Comparison of ENCODE assay signal across 18 cellular contexts in genomic region chr5:19880859-19881436, GRCh38.
DNase-seq lines count a peak whose midpoint lies in the region; ATAC-seq, FAIRE-seq and TF ChIP-seq lines count a peak whose summit lies in the region.
"Had no signal": no experiment of that assay in that cellular context is flagged by ENCODE, and none has a peak within 500 bp of the region (broad histone marks: within the 10 kb centered on the region; RNA-seq: fewer than 3 reads in every experiment).

No MANE protein-coding gene starts in this region.

- H3K27ac ChIP-seq in A549 (no peak overlapping the region), HUES64 (ENCODE audit: low read depth, low read length) (peak overlapping the region; percentile 63; the same call in 1 of the 2 replicates), endodermal cell (ENCODE audit: low read depth, low read length) (no peak overlapping the region), MM.1S (ENCODE audit: low read length) (no peak overlapping the region)
- no peak overlapping the region for H3K27ac ChIP-seq in CD4-positive, alpha-beta T cell (ENCODE audit: low read depth, low read length)
- H3K27ac ChIP-seq: gastrocnemius medialis, RWPE1, spleen had no signal

- no peaks in the 10 kb centered on the region for H3K4me1 ChIP-seq in A549
- H3K4me1 ChIP-seq in HUES64 (ENCODE audit: insufficient read depth, low read length), result peaks cover 62% of the 10 kb centered on the region
- H3K4me1 ChIP-seq in endodermal cell (ENCODE audit: control insufficient read depth, insufficient read depth, low read length), result peaks cover 6% of the 10 kb centered on the region
- H3K4me1 ChIP-seq in MM.1S (ENCODE audit: low read length), result no peaks in the 10 kb centered on the region
- H3K4me1 ChIP-seq: gastrocnemius medialis, spleen had no signal

- H3K27me3 ChIP-seq in HUES64 (ENCODE audit: insufficient read depth, low read length) (no peaks in the 10 kb centered on the region), endodermal cell (ENCODE audit: control insufficient read depth, insufficient read depth, low read length, poor library complexity, severe bottlenecking) (no peaks in the 10 kb centered on the region), MM.1S (replicated peaks; ENCODE audit: insufficient read depth, low read length) (no peaks in the 10 kb centered on the region)
- no peaks in the 10 kb centered on the region for H3K27me3 ChIP-seq in CD4-positive, alpha-beta T cell (ENCODE audit: control insufficient read depth, insufficient read depth, low read length)
- H3K27me3 ChIP-seq: gastrocnemius medialis, spleen had no signal

- H3K9me2 ChIP-seq in MM.1S (replicated peaks; ENCODE audit: insufficient read depth, low read length), result no peaks in the 10 kb centered on the region

- POLR2A ChIA-PET in A549 (lab: Yijun Ruan, JAX), result no interaction called here
- POLR2A ChIA-PET in CD4-positive, alpha-beta T cell (lab: Charles Lee), result no interaction called here

- intact Hi-C loops in cardiac septum (cut with DNase I), result no loop called here
- intact Hi-C loops in CD4-positive, alpha-beta T cell (cut with DNase I, micrococcal nuclease), result no loop called here

- H3K4me3 ChIP-seq in A549 (no peak overlapping the region), HUES64 (ENCODE audit: low read length) (peak overlapping the region; percentile 25), endodermal cell (ENCODE audit: low read length) (no peak overlapping the region), MM.1S (ENCODE audit: low read length) (no peak overlapping the region)
- H3K4me3 ChIP-seq: gastrocnemius medialis, mucosa of descending colon, spleen had no signal

- H3K4me2 ChIP-seq in A549, result no peak overlapping the region
- H3K4me2 ChIP-seq in MM.1S (ENCODE audit: low read depth, low read length), result no peak overlapping the region

- no peaks in the 10 kb centered on the region for H3K9me3 Mint-ChIP-seq in endodermal cell
- no peaks in the 10 kb centered on the region for H3K9me3 Mint-ChIP-seq in CD4-positive, alpha-beta T cell
- H3K9me3 Mint-ChIP-seq: activated CD4-positive, alpha-beta T cell treated with anti-CD3 and anti-CD28 coated beads, Interleukin-2, amount 10 ng/mL, durations not matched to agents 24 days and 14 days had no signal

- H3K9ac ChIP-seq in HUES64 (ENCODE audit: low read depth, low read length) (no peak overlapping the region), endodermal cell (ENCODE audit: extremely low read depth, low read length, poor library complexity, severe bottlenecking) (no peak overlapping the region), MM.1S (ENCODE audit: low read length) (no peak overlapping the region)

- H3K9me3 ChIP-seq in A549 (no peaks in the 10 kb centered on the region), HUES64 (ENCODE audit: insufficient read depth, low read depth, low read length) (no peaks in the 10 kb centered on the region), endodermal cell (ENCODE audit: control insufficient read depth, low read length) (no peaks in the 10 kb centered on the region), MM.1S (replicated peaks; ENCODE audit: insufficient read depth, low read length) (no peaks in the 10 kb centered on the region)
- H3K9me3 ChIP-seq in CD4-positive, alpha-beta T cell (ENCODE audit: control insufficient read depth, low read length), result no peaks in the 10 kb centered on the region
- H3K9me3 ChIP-seq: gastrocnemius medialis, mucosa of descending colon had no signal

- TF ChIP-seq EP300 in A549 (IDR thresholded peaks at IDR 0.05), result no peak

- TF ChIP-seq RAD21 in A549 (conservative IDR thresholded peaks at IDR 0.05 in 1 of 2, IDR thresholded peaks at IDR 0.05 in 1 of 2), result no peak

- peaks cover 33% of the 10 kb centered on the region for H3K4me1 Mint-ChIP-seq in endodermal cell
- H3K4me1 Mint-ChIP-seq in CD4-positive, alpha-beta T cell (ENCODE audit: low read depth), result no peaks in the 10 kb centered on the region
- H3K4me1 Mint-ChIP-seq: activated CD4-positive, alpha-beta T cell treated with anti-CD3 and anti-CD28 coated beads, Interleukin-2, amount 10 ng/mL, durations not matched to agents 24 days and 14 days had no signal

- DNase-seq in A549 (ENCODE audit: low read depth in 1 of 2, low spot score in 1 of 2), result peak in 1 of 2 experiments; percentile 12
- DNase-seq in NCI-H345 treated with DMSO at 0.1 percent for 48 hours (lab: John Stamatoyannopoulos, UW; ENCODE audit: unreplicated experiment), result peak; percentile 95
- peak; percentile 53 for DNase-seq in endodermal cell
- no peak for DNase-seq in cardiac septum (ENCODE audit: low spot score)
- DNase-seq in CD4-positive, alpha-beta T cell, result no peak
- DNase-seq in GM12892 (ENCODE audit: insufficient read length), result no peak
- DNase-seq in MM.1S, result no peak
- DNase-seq: activated CD4-positive, alpha-beta T cell treated with anti-CD3 and anti-CD28 coated beads, Interleukin-2, amount 10 ng/mL, durations not matched to agents 24 days and 14 days; activated T-cell treated with anti-CD3 and anti-CD28 coated beads, Interleukin-2, amount 50 U/mL, for 24 hours; gastrocnemius medialis; GOT3; Kasumi-1; mucosa of descending colon; spleen had no signal

- no peaks in the 10 kb centered on the region for H3F3A ChIP-seq in MM.1S (ENCODE audit: insufficient read depth, low read length)

- no peak for FAIRE-seq in A549 (lab: Jason Lieb, UNC)
- no peak for FAIRE-seq in GM12892 (lab: Jason Lieb, UNC)
- FAIRE-seq: urothelium cell line had no signal

- 4% methylated on average over 1 of the region's 1 CpG for WGBS in A549 (ENCODE audit: missing lambda C conversion rate)
- WGBS in HUES64, result no CpG with 5 or more reads among the region's 1 CpG
- WGBS in endodermal cell (ENCODE audit: insufficient coverage in 1 of 2, insufficient read length in 1 of 2), 2 experiments, result 0% methylated on average over 1 of the region's 1 CpG; no CpG with 5 or more reads in 1 of the 2 experiments

- CTCF ChIA-PET in A549 (lab: Yijun Ruan, JAX), result no interaction called here
- CTCF ChIA-PET in CD4-positive, alpha-beta T cell (lab: Charles Lee), result no interaction called here

- H3K27me3 Mint-ChIP-seq in endodermal cell (ENCODE audit: insufficient read depth), result peaks cover 6% of the 10 kb centered on the region
- no peaks in the 10 kb centered on the region for H3K27me3 Mint-ChIP-seq in CD4-positive, alpha-beta T cell
- H3K27me3 Mint-ChIP-seq: activated CD4-positive, alpha-beta T cell treated with anti-CD3 and anti-CD28 coated beads, Interleukin-2, amount 10 ng/mL, durations not matched to agents 24 days and 14 days; activated T-cell treated with anti-CD3 and anti-CD28 coated beads, Interleukin-2, amount 50 U/mL, for 24 hours; stimulated activated naive CD8-positive, alpha-beta T cell treated with anti-CD3 and anti-CD28 coated beads, Interleukin-15, Interleukin-2, amounts not matched to agents 100 ng/mL and 50 ng/mL, for 24 hours had no signal

- H4K20me1 ChIP-seq in MM.1S (ENCODE audit: insufficient read depth, low read length), result no peaks in the 10 kb centered on the region

- H3K79me2 ChIP-seq in MM.1S (ENCODE audit: low read length), result no peaks in the 10 kb centered on the region

- TF ChIP-seq POLR2A in A549 (IDR thresholded peaks at IDR 0.05; ENCODE audit: low read length) (no peak), GM12892 (IDR thresholded peaks at IDR 0.05; ENCODE audit: low read depth, low read length) (no peak)

- peak overlapping the region; percentile 30 for H3K4me3 Mint-ChIP-seq in endodermal cell
- H3K4me3 Mint-ChIP-seq in CD4-positive, alpha-beta T cell, result no peak overlapping the region
- H3K4me3 Mint-ChIP-seq: activated CD4-positive, alpha-beta T cell treated with anti-CD3 and anti-CD28 coated beads, Interleukin-2, amount 10 ng/mL, durations not matched to agents 24 days and 14 days; activated T-cell treated with anti-CD3 and anti-CD28 coated beads, Interleukin-2, amount 50 U/mL, for 24 hours; stimulated activated naive CD8-positive, alpha-beta T cell treated with anti-CD3 and anti-CD28 coated beads, Interleukin-15, Interleukin-2, amounts not matched to agents 100 ng/mL and 50 ng/mL, for 24 hours had no signal

- no peak overlapping the region for H3K27ac Mint-ChIP-seq in endodermal cell
- H3K27ac Mint-ChIP-seq in CD4-positive, alpha-beta T cell, result no peak overlapping the region
- H3K27ac Mint-ChIP-seq: activated CD4-positive, alpha-beta T cell treated with anti-CD3 and anti-CD28 coated beads, Interleukin-2, amount 10 ng/mL, durations not matched to agents 24 days and 14 days; activated T-cell treated with anti-CD3 and anti-CD28 coated beads, Interleukin-2, amount 50 U/mL, for 24 hours; stimulated activated naive CD8-positive, alpha-beta T cell treated with anti-CD3 and anti-CD28 coated beads, Interleukin-15, Interleukin-2, amounts not matched to agents 100 ng/mL and 50 ng/mL, for 24 hours had no signal

- no peaks in the 10 kb centered on the region for H3K36me3 ChIP-seq in HUES64 (ENCODE audit: insufficient read depth, low read length)
- H3K36me3 ChIP-seq in endodermal cell (ENCODE audit: control insufficient read depth, insufficient read depth, low read length), result no peaks in the 10 kb centered on the region
- no peaks in the 10 kb centered on the region for H3K36me3 ChIP-seq in MM.1S (replicated peaks; ENCODE audit: insufficient read depth, low read length)
- H3K36me3 ChIP-seq: gastrocnemius medialis, spleen had no signal

- no peaks in the 10 kb centered on the region for H3K36me3 Mint-ChIP-seq in endodermal cell (ENCODE audit: low read depth)
- no peaks in the 10 kb centered on the region for H3K36me3 Mint-ChIP-seq in CD4-positive, alpha-beta T cell (ENCODE audit: low read depth)

- ATAC-seq in A549, result no peak
- ATAC-seq in CD4-positive, alpha-beta T cell (ENCODE audit: poor library complexity), result no peak
- ATAC-seq: gastrocnemius medialis, mucosa of descending colon had no signal

- no peak for TF ChIP-seq CTCF in A549 (IDR thresholded peaks at IDR 0.05)
- no peak for TF ChIP-seq CTCF in endodermal cell (conservative IDR thresholded peaks at IDR 0.05)
- TF ChIP-seq CTCF in CD4-positive, alpha-beta T cell (IDR thresholded peaks at IDR 0.05), result no peak
- no peak for TF ChIP-seq CTCF in MM.1S (IDR thresholded peaks at IDR 0.05; ENCODE audit: low read length)

- no peak overlapping the region for H2AFZ ChIP-seq in MM.1S (ENCODE audit: low read length)

TF ChIP-seq in A549, 52 proteins besides CTCF, POLR2A, EP300 and RAD21:
- TF ChIP-seq GATA3 (IDR thresholded peaks at IDR 0.05; ENCODE audit: borderline replicate concordance) (peak; percentile 69; the same call in 1 of the 2 replicates), ZC3H11A (IDR thresholded peaks at IDR 0.05) (no peak)
TF ChIP-seq in A549: peak in this region for 1.

Comparison
In these comparisons a context has a peak if more than half of its experiments do, and no peak if none do; other contexts are left out.
1. DNase-seq: peak in NCI-H345 treated with DMSO at 0.1 percent for 48 hours (single experiment) and endodermal cell (single experiment); none in cardiac septum (single experiment), CD4-positive, alpha-beta T cell (0 of 10), GM12892 (single experiment) and MM.1S (single experiment).